Comparison of ENCODE assay signal across 10 cellular contexts in the genomic region with DNA sequence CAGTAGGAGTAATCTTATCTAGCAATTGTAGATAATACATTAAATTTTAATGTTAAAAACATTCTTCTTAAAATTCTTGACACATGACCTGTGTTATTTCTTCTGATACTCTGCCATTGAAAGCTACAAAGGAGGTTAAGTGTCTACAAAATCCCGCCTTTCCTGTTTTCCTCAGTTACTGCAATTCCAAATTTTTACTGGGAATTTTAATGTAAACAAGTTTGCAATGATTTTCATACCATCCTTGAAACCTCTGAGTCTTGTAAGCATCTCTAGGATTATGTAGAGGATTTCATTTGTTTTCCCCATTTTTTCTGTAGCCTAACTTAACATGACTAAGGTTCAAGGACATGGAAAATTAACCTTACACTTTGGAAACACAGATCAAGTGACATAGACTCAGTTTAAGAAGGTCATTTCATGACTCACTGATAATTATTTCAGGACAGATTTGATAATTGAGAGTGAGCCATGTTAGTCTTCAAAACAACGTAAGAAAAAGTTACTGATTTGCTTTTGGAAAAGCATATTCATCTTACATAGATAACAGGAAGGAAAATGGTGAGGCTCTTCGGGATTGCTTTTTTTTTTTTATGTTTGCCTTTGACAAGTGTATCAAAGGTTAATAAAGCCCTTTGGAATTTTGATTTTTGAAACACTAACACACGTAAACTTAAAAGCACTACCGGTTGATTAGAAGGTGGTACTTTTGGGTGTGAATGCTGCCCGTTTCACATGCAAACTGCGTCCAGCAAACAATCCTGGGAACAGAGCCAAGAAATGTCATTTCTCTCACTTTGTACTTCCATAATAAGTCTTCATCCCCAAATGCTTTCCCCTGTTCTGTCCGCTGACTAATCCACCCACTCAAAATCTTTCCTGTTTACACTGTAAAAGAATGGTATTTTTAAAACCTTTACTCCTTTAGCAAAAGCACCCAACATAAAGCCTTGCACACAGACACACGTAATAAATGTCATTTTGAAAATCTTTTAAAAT. TPM values are rescaled to one million over a fixed set of nuclear protein-coding genes. Genes with fewer than 3 reads are reported as not detected.
DNase-seq lines count a peak whose midpoint lies in the region; ATAC-seq and TF ChIP-seq lines count a peak whose summit lies in the region.
"Had no signal": no experiment of that assay in that cellular context is flagged by ENCODE, and none has a peak within 500 bp of the region (broad histone marks: within the 10 kb centered on the region; RNA-seq: fewer than 3 reads in every experiment).

No MANE protein-coding gene starts in this region.

- DNase-seq in Ammon's horn (ENCODE audit: low spot score) (peak; percentile 7), NCI-H1105 treated with DMSO at 0.1 percent for 48 hours (lab: John Stamatoyannopoulos, UW) (peak; percentile 40), coronary artery (ENCODE audit: low spot score) (no peak), myocyte (ENCODE audit: low read depth) (peak; percentile 64), SW 1271 (lab: John Stamatoyannopoulos, UW) (no peak), ecto neural progenitor cell (ENCODE audit: low spot score) (no peak)
- no peak for DNase-seq in activated T-cell treated with anti-CD3 and anti-CD28 coated beads, Interleukin-2, amount 50 U/mL, for 24 hours
- DNase-seq: nephron progenitor cell had no signal

- H3K4me1 Mint-ChIP-seq in activated T-cell treated with anti-CD3 and anti-CD28 coated beads, Interleukin-2, amount 50 U/mL, for 24 hours (ENCODE audit: low read depth), result no peaks in the 10 kb centered on the region
- H3K4me1 Mint-ChIP-seq: central memory CD8-positive, alpha-beta T cell had no signal

- H3K27me3 Mint-ChIP-seq in activated T-cell treated with anti-CD3 and anti-CD28 coated beads, Interleukin-2, amount 50 U/mL, for 24 hours, result peaks cover 31% of the 10 kb centered on the region

- H3K27ac ChIP-seq in coronary artery, result peak overlapping the region; percentile 70 to 73

- H3K4me3 Mint-ChIP-seq in activated T-cell treated with anti-CD3 and anti-CD28 coated beads, Interleukin-2, amount 50 U/mL, for 24 hours, result no peak overlapping the region
- H3K4me3 Mint-ChIP-seq: central memory CD8-positive, alpha-beta T cell; nephron progenitor cell had no signal

- TF ChIP-seq CTCF in coronary artery (IDR thresholded peaks at IDR 0.05), result no peak

- no peaks in the 10 kb centered on the region for H3K36me3 Mint-ChIP-seq in activated T-cell treated with anti-CD3 and anti-CD28 coated beads, Interleukin-2, amount 50 U/mL, for 24 hours (ENCODE audit: low read depth)

- ATAC-seq in HG02623 (IDR thresholded peaks at IDR 0.05; ENCODE audit: unreplicated experiment), result no peak

- no peak overlapping the region for H3K27ac Mint-ChIP-seq in activated T-cell treated with anti-CD3 and anti-CD28 coated beads, Interleukin-2, amount 50 U/mL, for 24 hours
- H3K27ac Mint-ChIP-seq: nephron progenitor cell had no signal

- peak overlapping the region; percentile 44 for H3K4me3 ChIP-seq in coronary artery

- no peaks in the 10 kb centered on the region for H3K9me3 Mint-ChIP-seq in activated T-cell treated with anti-CD3 and anti-CD28 coated beads, Interleukin-2, amount 50 U/mL, for 24 hours
- H3K9me3 Mint-ChIP-seq: central memory CD8-positive, alpha-beta T cell had no signal

RNA-seq across cellular contexts. Expression of a gene that starts 39.4 kb away (rescaled TPM):
- 122 and 170 TPM in 2 replicates for total RNA-seq in myocyte
- 84.3 TPM for polyA plus RNA-seq in myocyte (2012)

Comparison
In these comparisons a context has a peak if more than half of its experiments do, and no peak if none do; other contexts are left out.
1. DNase-seq: peak in Ammon's horn (single experiment), NCI-H1105 treated with DMSO at 0.1 percent for 48 hours (single experiment) and myocyte (single experiment); none in coronary artery (single experiment), activated T-cell treated with anti-CD3 and anti-CD28 coated beads, Interleukin-2, amount 50 U/mL, for 24 hours (single experiment), SW 1271 (0 of 2) and ecto neural progenitor cell (single experiment).